13 cellular contexts compared by ENCODE assay signal in genomic region chr4:99807666-99808065, GRCh38. TPM values are rescaled to one million over a fixed set of nuclear protein-coding genes. Genes with fewer than 3 reads are reported as not detected.
"Had no signal": no experiment of that assay in that cellular context is flagged by ENCODE, and none has a peak within 500 bp of the region (broad histone marks: within the 10 kb centered on the region; RNA-seq: fewer than 3 reads in every experiment).

No MANE protein-coding gene starts in this region.

- H3K36me3 Mint-ChIP-seq: activated CD4-positive, alpha-beta memory T cell treated with anti-CD3 and anti-CD28 coated beads for 36 hours; activated naive CD8-positive, alpha-beta T cell; T-cell had no signal

- H3K27ac Mint-ChIP-seq: activated CD4-positive, alpha-beta memory T cell treated with anti-CD3 and anti-CD28 coated beads for 36 hours; activated CD4-positive, alpha-beta T cell treated with anti-CD3 and anti-CD28 coated beads, Interleukin-2, amount 10 ng/mL, durations not matched to agents 7 days and 5 days; activated naive CD8-positive, alpha-beta T cell; T-cell had no signal

- H3K27ac ChIP-seq: breast epithelium, SK-N-MC, VCaP had no signal

- H3K4me1 ChIP-seq: breast epithelium had no signal

- H3K4me3 Mint-ChIP-seq: activated CD4-positive, alpha-beta memory T cell treated with anti-CD3 and anti-CD28 coated beads for 36 hours; activated CD4-positive, alpha-beta T cell treated with anti-CD3 and anti-CD28 coated beads, Interleukin-2, amount 10 ng/mL, durations not matched to agents 7 days and 5 days; activated naive CD8-positive, alpha-beta T cell; activated T-cell treated with anti-CD3 and anti-CD28 coated beads, Interleukin-2, amount 50 U/mL, for 4 hours; T-cell had no signal

- H3K9me3 Mint-ChIP-seq: activated CD4-positive, alpha-beta memory T cell treated with anti-CD3 and anti-CD28 coated beads for 36 hours; activated CD4-positive, alpha-beta T cell treated with anti-CD3 and anti-CD28 coated beads, Interleukin-2, amount 10 ng/mL, durations not matched to agents 7 days and 5 days; activated T-cell treated with anti-CD3 and anti-CD28 coated beads, Interleukin-2, amount 50 U/mL, for 4 hours; T-cell had no signal

- H3K4me3 ChIP-seq: breast epithelium, SK-N-MC had no signal

- H3K27me3 ChIP-seq: breast epithelium had no signal

- DNase-seq: NCI-H1105, SIG-M5, T1000 had no signal

- H3K9me3 ChIP-seq: breast epithelium had no signal

- H3K36me3 ChIP-seq: breast epithelium had no signal

RNA-seq across cellular contexts. Expression of gene DAPP1, which starts 9.0 kb away (rescaled TPM):
- total RNA-seq: LHCN-M2, RPMI7951 had no signal
